In the genomic region with DNA sequence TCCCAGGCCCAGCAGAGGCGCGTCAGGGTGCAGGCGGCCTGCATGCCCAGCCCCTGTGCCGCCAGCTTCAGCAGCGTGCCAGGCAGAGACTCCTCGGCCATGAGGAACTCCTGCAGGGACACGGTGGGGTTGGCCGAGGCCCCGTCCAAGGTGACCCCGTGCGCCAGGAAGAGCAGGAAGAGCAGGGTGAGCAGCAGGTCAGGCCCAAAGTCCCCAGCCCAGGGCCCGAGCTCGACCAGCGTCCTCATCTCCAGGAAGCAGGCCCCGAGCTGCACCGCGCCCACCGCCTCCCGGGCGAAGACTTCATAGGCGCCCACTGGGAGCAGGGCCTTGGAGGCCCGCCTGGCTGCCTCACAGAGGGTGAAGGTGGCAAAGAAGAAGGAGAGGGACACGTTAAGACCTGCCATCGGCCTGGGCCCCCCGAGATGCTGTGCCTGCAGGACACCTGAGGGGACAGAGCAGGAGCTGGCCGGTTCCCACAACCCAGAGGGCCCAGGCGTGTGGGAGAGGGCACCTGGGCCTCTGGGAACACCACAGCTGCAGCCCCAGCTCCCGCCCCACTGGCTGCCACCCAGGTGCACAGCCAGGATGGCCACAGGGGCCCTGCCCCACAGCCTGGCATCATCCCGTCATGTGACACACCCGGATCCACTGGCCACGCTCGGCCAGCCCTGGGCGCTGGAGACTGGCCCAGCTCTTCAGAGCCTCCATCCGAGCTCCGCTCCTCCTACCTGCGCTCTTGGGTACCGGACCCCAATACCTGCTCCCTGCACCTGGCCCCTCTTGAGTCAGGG, we compare ENCODE assay signal across 15 cellular contexts. TPM values are rescaled to one million over a fixed set of nuclear protein-coding genes. Genes with fewer than 3 reads are reported as not detected.
DNase-seq lines count a peak whose midpoint lies in the region; ATAC-seq, FAIRE-seq and TF ChIP-seq lines count a peak whose summit lies in the region.
"Not testable (repeated sequence)": the region's sequence is repeated elsewhere in the genome, so short reads cannot be mapped to it uniquely, and the experiment has no call there.
"Had no signal": no experiment of that assay in that cellular context is flagged by ENCODE, and none has a peak within 500 bp of the region (broad histone marks: within the 10 kb centered on the region; RNA-seq: fewer than 3 reads in every experiment).

A gene with protein sequence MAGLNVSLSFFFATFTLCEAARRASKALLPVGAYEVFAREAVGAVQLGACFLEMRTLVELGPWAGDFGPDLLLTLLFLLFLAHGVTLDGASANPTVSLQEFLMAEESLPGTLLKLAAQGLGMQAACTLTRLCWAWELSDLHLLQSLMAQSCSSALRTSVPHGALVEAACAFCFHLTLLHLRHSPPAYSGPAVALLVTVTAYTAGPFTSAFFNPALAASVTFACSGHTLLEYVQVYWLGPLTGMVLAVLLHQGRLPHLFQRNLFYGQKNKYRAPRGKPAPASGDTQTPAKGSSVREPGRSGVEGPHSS (minus strand): TSS at position 455 of the 794 bp plus-strand sequence. CDS start 48 bp downstream, at position 407.

- H3K4me3 ChIP-seq in CD8-positive, alpha-beta memory T cell (ENCODE audit: low read length); bronchial epithelial cell (ENCODE audit: low read depth, low read length); esophagus muscularis mucosa: not testable (repeated sequence)

- H3K27me3 ChIP-seq in CD8-positive, alpha-beta memory T cell (ENCODE audit: insufficient read depth, low read length, poor library complexity, severe bottlenecking); bronchial epithelial cell (ENCODE audit: control insufficient read depth, insufficient read depth, low read length); esophagus muscularis mucosa: not testable (repeated sequence)

- not testable (repeated sequence) for TF ChIP-seq POLR2A in esophagus muscularis mucosa (IDR thresholded peaks at IDR 0.05; ENCODE audit: low read depth)

- not testable (repeated sequence) for H3K36me3 Mint-ChIP-seq in CD8-positive, alpha-beta memory T cell; T-cell; activated T-cell treated with anti-CD3 and anti-CD28 coated beads, Interleukin-2, amount 50 U/mL, for 24 hours (ENCODE audit: low read depth); naive thymus-derived CD8-positive, alpha-beta T cell

- not testable (repeated sequence) for H3K4me1 ChIP-seq in CD8-positive, alpha-beta memory T cell (ENCODE audit: insufficient read depth, low read length); esophagus muscularis mucosa

- POLR2A ChIA-PET in CD8-positive, alpha-beta memory T cell (lab: Charles Lee); T-cell (lab: Charles Lee): not testable (repeated sequence)
- POLR2A ChIA-PET in naive thymus-derived CD8-positive, alpha-beta T cell (lab: Charles Lee): interaction anchor here (0.5 kb wide), 1 partner anchor 1016 kb away, joined by 5 read pairs; no protein-coding TSS in a partner anchor

- not testable (repeated sequence) for TF ChIP-seq EP300 in esophagus muscularis mucosa (IDR thresholded peaks at IDR 0.05)

- intact Hi-C loops in esophagus muscularis mucosa (cut with DNase I): not testable (repeated sequence)

- 86% methylated on average over 16 of the region's 37 CpGs for WGBS in esophagus muscularis mucosa

- H3K4me1 Mint-ChIP-seq in CD8-positive, alpha-beta memory T cell: peaks cover 6 to 16% (median 11%) of the 10 kb centered on the region in 3 donors
- peaks cover 0 to 12% (median 3%) of the 10 kb centered on the region in 3 donors for H3K4me1 Mint-ChIP-seq in T-cell
- H3K4me1 Mint-ChIP-seq in activated T-cell treated with anti-CD3 and anti-CD28 coated beads, Interleukin-2, amount 50 U/mL, for 24 hours (ENCODE audit: low read depth); stimulated activated naive CD8-positive, alpha-beta T cell treated with anti-CD3 and anti-CD28 coated beads, Interleukin-15, amount 100 ng/mL, for 72 hours: not testable (repeated sequence)
- H3K4me1 Mint-ChIP-seq in naive thymus-derived CD8-positive, alpha-beta T cell: peaks cover 0 to 15% (median 9%) of the 10 kb centered on the region in 4 donors

- CTCF ChIA-PET in CD8-positive, alpha-beta memory T cell (lab: Charles Lee); T-cell (lab: Charles Lee): not testable (repeated sequence)

- H3K9me3 Mint-ChIP-seq in CD8-positive, alpha-beta memory T cell; T-cell; activated T-cell treated with anti-CD3 and anti-CD28 coated beads, Interleukin-2, amount 50 U/mL, for 24 hours; naive thymus-derived CD8-positive, alpha-beta T cell; stimulated activated naive CD8-positive, alpha-beta T cell treated with anti-CD3 and anti-CD28 coated beads, Interleukin-15, amount 100 ng/mL, for 72 hours: not testable (repeated sequence)

- peak within 1 kb of the TSS in 6 of 7 donors; percentile 23 to 70 (median 58) for H3K4me3 Mint-ChIP-seq in CD8-positive, alpha-beta memory T cell
- H3K4me3 Mint-ChIP-seq in T-cell: peak within 1 kb of the TSS in 2 of 3 donors; percentile 43 to 44
- not testable (repeated sequence) for H3K4me3 Mint-ChIP-seq in activated T-cell treated with anti-CD3 and anti-CD28 coated beads, Interleukin-2, amount 50 U/mL, for 24 hours; stimulated activated naive CD8-positive, alpha-beta T cell treated with anti-CD3 and anti-CD28 coated beads, Interleukin-15, amount 100 ng/mL, for 72 hours
- peak within 1 kb of the TSS in 8 of 10 donors; percentile 24 to 77 (median 64) for H3K4me3 Mint-ChIP-seq in naive thymus-derived CD8-positive, alpha-beta T cell

- not testable (repeated sequence) for ATAC-seq in T-cell (replicated peaks in 1 of 4); naive thymus-derived CD8-positive, alpha-beta T cell
- ATAC-seq in stimulated activated naive CD8-positive, alpha-beta T cell treated with anti-CD3 and anti-CD28 coated beads, Interleukin-15, amount 100 ng/mL, for 72 hours: peak; percentile 10

- TF ChIP-seq CTCF in bronchial epithelial cell (IDR thresholded peaks at IDR 0.05; ENCODE audit: insufficient read depth, low read length, severe bottlenecking); esophagus muscularis mucosa (IDR thresholded peaks at IDR 0.05): not testable (repeated sequence)

- H3K27ac ChIP-seq in CD8-positive, alpha-beta memory T cell (ENCODE audit: low read depth, low read length); esophagus muscularis mucosa (replicated peaks in 1 of 4): not testable (repeated sequence)

- peak; percentile 58 for FAIRE-seq in bronchial epithelial cell (lab: Jason Lieb, UNC)

- peak within 1 kb of the TSS in 1 of 8 donors; percentile 36 for H3K27ac Mint-ChIP-seq in CD8-positive, alpha-beta memory T cell
- H3K27ac Mint-ChIP-seq in T-cell; activated T-cell treated with anti-CD3 and anti-CD28 coated beads, Interleukin-2, amount 50 U/mL, for 24 hours; stimulated activated naive CD8-positive, alpha-beta T cell treated with anti-CD3 and anti-CD28 coated beads, Interleukin-15, amount 100 ng/mL, for 72 hours: not testable (repeated sequence)
- peak within 1 kb of the TSS in 5 of 10 donors; percentile 40 to 81 (median 55) for H3K27ac Mint-ChIP-seq in naive thymus-derived CD8-positive, alpha-beta T cell

- H3K36me3 ChIP-seq in CD8-positive, alpha-beta memory T cell (ENCODE audit: insufficient read depth, low read length); bronchial epithelial cell (ENCODE audit: control insufficient read depth, insufficient read depth, low read length); esophagus muscularis mucosa: not testable (repeated sequence)

- not testable (repeated sequence) for DNase-seq in CD8-positive, alpha-beta memory T cell; T-cell; bronchial epithelial cell (ENCODE audit: low read depth); naive thymus-derived CD8-positive, alpha-beta T cell; stimulated activated naive CD8-positive, alpha-beta T cell treated with anti-CD3 and anti-CD28 coated beads, Interleukin-15, amount 100 ng/mL, for 72 hours
- peak; percentile 26 for DNase-seq in activated T-cell treated with anti-CD3 and anti-CD28 coated beads, Interleukin-2, amount 50 U/mL, for 24 hours
- peak; percentile 68 for DNase-seq in esophagus muscularis mucosa (ENCODE audit: extremely low spot score)
- peak; percentile 51 for DNase-seq in islet precursor cell

- H3K9me3 ChIP-seq in CD8-positive, alpha-beta memory T cell (ENCODE audit: low read length); esophagus muscularis mucosa: not testable (repeated sequence)

- H3K27me3 Mint-ChIP-seq in CD8-positive, alpha-beta memory T cell; T-cell; activated T-cell treated with anti-CD3 and anti-CD28 coated beads, Interleukin-2, amount 50 U/mL, for 24 hours; naive thymus-derived CD8-positive, alpha-beta T cell; stimulated activated naive CD8-positive, alpha-beta T cell treated with anti-CD3 and anti-CD28 coated beads, Interleukin-15, amount 100 ng/mL, for 72 hours: not testable (repeated sequence)

RNA-seq across cellular contexts. Expression of the gene that starts here (rescaled TPM):
- total RNA-seq in CD8-positive, alpha-beta memory T cell: not detected
- polyA plus RNA-seq in CD8-positive, alpha-beta memory T cell: not detected
- not detected for total RNA-seq in T-cell
- not detected in 2 replicates for total RNA-seq in bronchial epithelial cell
- not detected for total RNA-seq in esophagus muscularis mucosa
- total RNA-seq in naive thymus-derived CD8-positive, alpha-beta T cell: not detected
- polyA plus RNA-seq in naive thymus-derived CD8-positive, alpha-beta T cell: not detected
- total RNA-seq: A172, Daoy, G401, HT-29, NCI-H460, PC-9 had no signal
- polyA plus RNA-seq: BJ had no signal

Comparison
In these comparisons a context has a peak if more than half of its experiments do, and no peak if none do; other contexts are left out.
1. Peak in DNase-seq in esophagus muscularis mucosa; RNA of the gene not detected or under 1 TPM.